ENCODE assay signal across 15 cellular contexts in the genomic region with DNA sequence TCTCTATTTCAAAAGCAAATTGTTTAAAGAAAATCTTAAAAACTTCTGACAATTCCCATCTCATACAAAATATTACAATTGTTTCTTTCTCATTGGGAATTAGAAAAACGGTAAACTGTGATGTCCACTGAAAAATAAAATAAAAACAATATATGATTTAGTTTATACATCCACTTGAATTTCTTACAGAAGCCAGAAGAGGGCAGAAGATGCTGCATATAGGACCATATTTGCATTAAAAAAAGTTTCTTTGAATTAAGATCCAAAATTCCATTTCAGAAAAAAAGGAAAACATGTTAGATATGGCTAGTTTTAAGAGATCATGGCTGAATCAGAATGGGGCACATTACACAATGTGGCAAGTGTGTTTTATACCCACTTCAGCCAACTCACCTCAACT. TPM values are rescaled to one million over a fixed set of nuclear protein-coding genes. Genes with fewer than 3 reads are reported as not detected.
DNase-seq lines count a peak whose midpoint lies in the region; ATAC-seq and TF ChIP-seq lines count a peak whose summit lies in the region.
"Had no signal": no experiment of that assay in that cellular context is flagged by ENCODE, and none has a peak within 500 bp of the region (broad histone marks: within the 10 kb centered on the region; RNA-seq: fewer than 3 reads in every experiment).

No MANE protein-coding gene starts in this region.

- H3K4me3 Mint-ChIP-seq in activated CD4-positive, alpha-beta T cell treated with anti-CD3 and anti-CD28 coated beads for 36 hours, result no peak overlapping the region
- H3K4me3 Mint-ChIP-seq: CD4-positive, CD25-positive, alpha-beta regulatory T cell; naive thymus-derived CD4-positive, alpha-beta T cell had no signal

- H3K79me2 ChIP-seq in PC-3 (ENCODE audit: low read length), result no peaks in the 10 kb centered on the region

- H4K20me1 ChIP-seq in PC-3 (ENCODE audit: low read length), result no peaks in the 10 kb centered on the region

- ATAC-seq in left ventricle myocardium superior (no peak), PC-3 (no peak)
- no peak for ATAC-seq in activated CD4-positive, alpha-beta T cell treated with anti-CD3 and anti-CD28 coated beads for 36 hours
- ATAC-seq: naive thymus-derived CD4-positive, alpha-beta T cell had no signal

- H3F3A ChIP-seq in PC-3 (ENCODE audit: low read length, unreplicated experiment), result no peaks in the 10 kb centered on the region

- CTCF ChIA-PET in PC-3 (lab: Charles Lee), result no interaction called here
- CTCF ChIA-PET in activated CD4-positive, alpha-beta T cell treated with anti-CD3 and anti-CD28 coated beads for 36 hours (lab: Charles Lee), result no interaction called here

- H3K4me1 ChIP-seq in left ventricle myocardium inferior, result no peaks in the 10 kb centered on the region
- H3K4me1 ChIP-seq in PC-3 (ENCODE audit: insufficient read depth, low read length), result no peaks in the 10 kb centered on the region

- no peaks in the 10 kb centered on the region for H3K27me3 Mint-ChIP-seq in activated CD4-positive, alpha-beta T cell treated with anti-CD3 and anti-CD28 coated beads for 36 hours
- H3K27me3 Mint-ChIP-seq: CD4-positive, CD25-positive, alpha-beta regulatory T cell; naive thymus-derived CD4-positive, alpha-beta T cell had no signal

- H3K4me2 ChIP-seq in PC-3 (ENCODE audit: low read length), result no peak overlapping the region

- H2AFZ ChIP-seq in PC-3 (ENCODE audit: low read length), result no peak overlapping the region

- H3K9me2 ChIP-seq in PC-3 (replicated peaks; ENCODE audit: low read length), result no peaks in the 10 kb centered on the region

- H3K27ac ChIP-seq in left ventricle myocardium inferior (replicated peaks) (no peak overlapping the region), PC-3 (ENCODE audit: low read length) (no peak overlapping the region)

- H3K36me3 ChIP-seq in left ventricle myocardium inferior (no peaks in the 10 kb centered on the region), PC-3 (ENCODE audit: low read depth, low read length) (no peaks in the 10 kb centered on the region)

- H3K9me3 ChIP-seq in left ventricle myocardium inferior (replicated peaks) (no peaks in the 10 kb centered on the region), PC-3 (ENCODE audit: low read length) (no peaks in the 10 kb centered on the region)

- no peak for DNase-seq in left ventricle myocardium inferior
- DNase-seq in left ventricle myocardium superior, result no peak
- DNase-seq in PC-3, result peak; percentile 43
- peak; percentile 2 for DNase-seq in fibroblast of peridontal ligament (ENCODE audit: extremely low read depth)
- no peak for DNase-seq in activated CD4-positive, alpha-beta T cell treated with anti-CD3 and anti-CD28 coated beads for 36 hours
- DNase-seq in stimulated activated CD4-positive, alpha-beta T cell treated with anti-CD3 and anti-CD28 coated beads, Interleukin-4, amount 100 ng/mL, for 4 hours, result no peak
- no peak for DNase-seq in NCI-H446 treated with DMSO at 0.1 percent for 48 hours (lab: John Stamatoyannopoulos, UW)
- no peak for DNase-seq in NK-92 (lab: John Stamatoyannopoulos, UW; ENCODE audit: unreplicated experiment)
- DNase-seq: activated CD4-positive, alpha-beta T cell treated with anti-CD3 and anti-CD28 coated beads for 1 hour; activated naive CD4-positive, alpha-beta T cell; CD4-positive, CD25-positive, alpha-beta regulatory T cell; dermis blood vessel endothelial cell; naive thymus-derived CD4-positive, alpha-beta T cell; NCI-H187; stimulated activated naive CD4-positive, alpha-beta T cell had no signal

- peaks cover 4% of the 10 kb centered on the region for H3K27me3 ChIP-seq in left ventricle myocardium inferior (ENCODE audit: low read depth)
- no peaks in the 10 kb centered on the region for H3K27me3 ChIP-seq in PC-3 (ENCODE audit: low read length)

- peak; percentile 13 for TF ChIP-seq CTCF in left ventricle myocardium inferior (IDR thresholded peaks at IDR 0.05; ENCODE audit: borderline replicate concordance)
- TF ChIP-seq CTCF in PC-3 (conservative IDR thresholded peaks at IDR 0.05; ENCODE audit: low read depth, low read length), result peak; percentile 64

- POLR2A ChIA-PET in PC-3 (lab: Charles Lee; ENCODE audit: unreplicated experiment), result no interaction called here
- POLR2A ChIA-PET in activated CD4-positive, alpha-beta T cell treated with anti-CD3 and anti-CD28 coated beads for 36 hours (lab: Charles Lee), result no interaction called here

- H3K9me3 Mint-ChIP-seq in activated CD4-positive, alpha-beta T cell treated with anti-CD3 and anti-CD28 coated beads for 36 hours (ENCODE audit: low read depth), result peaks cover 10% of the 10 kb centered on the region

- intact Hi-C loops in left ventricle myocardium inferior (cut with micrococcal nuclease), result no loop called here
- intact Hi-C loops in left ventricle myocardium superior (cut with micrococcal nuclease), result no loop called here
- intact Hi-C loops in PC-3 (cut with micrococcal nuclease), result no loop called here
- intact Hi-C loops in activated CD4-positive, alpha-beta T cell treated with anti-CD3 and anti-CD28 coated beads for 36 hours (cut with DNase I, micrococcal nuclease), result no loop called here

- no peaks in the 10 kb centered on the region for H3K4me1 Mint-ChIP-seq in activated CD4-positive, alpha-beta T cell treated with anti-CD3 and anti-CD28 coated beads for 36 hours
- H3K4me1 Mint-ChIP-seq: CD4-positive, CD25-positive, alpha-beta regulatory T cell; naive thymus-derived CD4-positive, alpha-beta T cell had no signal

- no TSS peak for BruUV-seq in PC-3 (replicated peaks; lab: Mats Ljungman, UMichigan)

- no peaks in the 10 kb centered on the region for H3K36me3 Mint-ChIP-seq in activated CD4-positive, alpha-beta T cell treated with anti-CD3 and anti-CD28 coated beads for 36 hours (ENCODE audit: low read depth)
- H3K36me3 Mint-ChIP-seq: CD4-positive, CD25-positive, alpha-beta regulatory T cell; naive thymus-derived CD4-positive, alpha-beta T cell had no signal

- H3K9ac ChIP-seq in PC-3 (ENCODE audit: low read length), result no peak overlapping the region

- no peak overlapping the region for H3K27ac Mint-ChIP-seq in activated CD4-positive, alpha-beta T cell treated with anti-CD3 and anti-CD28 coated beads for 36 hours
- H3K27ac Mint-ChIP-seq: CD4-positive, CD25-positive, alpha-beta regulatory T cell; naive thymus-derived CD4-positive, alpha-beta T cell had no signal

- H3K4me3 ChIP-seq in left ventricle myocardium inferior, result no peak overlapping the region
- H3K4me3 ChIP-seq in PC-3 (ENCODE audit: low read length), result no peak overlapping the region

RNA-seq across cellular contexts. Expression of gene LRRC4C, which starts 39.3 kb away (rescaled TPM):
- total RNA-seq in left ventricle myocardium inferior (0.41 TPM), left ventricle myocardium superior (0.57 TPM), PC-3 (2014; rRNA removed) (not detected in 2 replicates)
- not detected for total RNA-seq in activated CD4-positive, alpha-beta T cell treated with anti-CD3 and anti-CD28 coated beads for 36 hours
- total RNA-seq: CD4-positive, CD25-positive, alpha-beta regulatory T cell; dermis blood vessel endothelial cell; naive thymus-derived CD4-positive, alpha-beta T cell had no signal

Comparison
In these comparisons a context has a peak if more than half of its experiments do, and no peak if none do; other contexts are left out.
1. DNase-seq: peak in PC-3 (single experiment) and fibroblast of peridontal ligament (single experiment); none in left ventricle myocardium inferior (single experiment), left ventricle myocardium superior (single experiment), activated CD4-positive, alpha-beta T cell treated with anti-CD3 and anti-CD28 coated beads for 36 hours (single experiment), stimulated activated CD4-positive, alpha-beta T cell treated with anti-CD3 and anti-CD28 coated beads, Interleukin-4, amount 100 ng/mL, for 4 hours (0 of 2), NCI-H446 treated with DMSO at 0.1 percent for 48 hours (single experiment) and NK-92 (single experiment).